In the genomic region with DNA sequence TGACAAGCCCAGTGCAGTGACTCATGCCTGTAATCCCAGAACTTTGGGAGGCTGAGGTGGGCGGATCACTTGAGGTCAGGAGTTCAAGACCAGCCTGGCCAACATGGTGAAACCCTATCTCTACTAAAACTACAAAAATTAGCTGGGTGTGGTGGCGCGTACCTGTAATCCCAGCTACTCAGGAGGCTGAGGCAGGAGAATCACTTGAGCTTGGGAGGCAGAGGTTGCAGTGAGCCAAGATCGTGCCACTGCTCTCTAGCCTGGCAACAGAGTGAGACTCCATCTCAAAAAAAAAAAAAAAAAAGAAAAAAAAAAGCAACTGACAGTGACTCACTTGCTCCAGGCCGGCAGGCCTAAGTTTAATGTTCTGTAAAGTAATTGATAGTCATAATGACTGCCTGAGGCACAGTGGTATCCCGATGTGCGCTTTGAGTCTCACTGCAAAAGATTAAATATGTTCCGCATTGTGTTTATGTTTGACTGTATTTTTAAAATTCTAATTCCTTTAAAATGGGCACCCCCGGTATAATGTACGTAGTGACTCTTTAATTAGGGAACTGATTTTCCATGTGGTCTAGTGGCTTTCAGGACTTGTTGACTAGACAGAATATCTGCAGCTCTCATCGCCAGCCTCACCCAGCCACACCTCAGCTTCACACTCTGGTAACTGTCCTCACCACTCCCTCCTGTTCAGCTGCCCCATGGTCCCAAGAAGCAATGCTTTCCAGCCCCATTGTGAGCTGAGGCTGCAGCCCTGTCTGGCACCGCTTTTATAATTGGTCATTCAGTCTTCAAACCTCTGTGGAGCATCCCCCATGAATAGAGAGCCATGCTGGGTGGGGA, we compare ENCODE assay signal across 8 cellular contexts. TPM values are rescaled to one million over a fixed set of nuclear protein-coding genes. Genes with fewer than 3 reads are reported as not detected.
A peak's percentile ranks its signal among the peaks of the same experiment; 100 is the strongest.
DNase-seq lines count a peak whose midpoint lies in the region; ATAC-seq and TF ChIP-seq lines count a peak whose summit lies in the region.
"Not testable (repeated sequence)": the region's sequence is repeated elsewhere in the genome, so short reads cannot be mapped to it uniquely, and the experiment has no call there.

No MANE protein-coding gene starts in this region.

- H3K4me1 Mint-ChIP-seq in HFFc6 (ENCODE audit: low read depth), result peaks cover 33% of the 10 kb centered on the region

- intact Hi-C loops in OCI-LY7 (cut with micrococcal nuclease; ENCODE audit: unreplicated experiment), result loop anchor here (5.0 kb wide), 1 partner anchor 157 kb away; a partner anchor contains a TSS

- not testable (repeated sequence) for H3K9me3 Mint-ChIP-seq in HFFc6

- TSS peak; percentile 86 for BruUV-seq in OCI-LY7 (replicated peaks; lab: Mats Ljungman, UMichigan)

- not testable (repeated sequence) for H4K20me1 ChIP-seq in BLaER1; OCI-LY7 (ENCODE audit: insufficient read depth, low read length)

- H3K27me3 Mint-ChIP-seq in HFFc6 (ENCODE audit: insufficient read depth), result not testable (repeated sequence)

- peak; percentile 70 to 74 for ATAC-seq in activated CD4-positive, CD25-positive, alpha-beta regulatory T cell treated with anti-CD3 and anti-CD28 coated beads, Interleukin-2, amount 50 U/mL, for 24 hours
- peak; percentile 52 for ATAC-seq in stimulated activated naive CD8-positive, alpha-beta T cell treated with anti-CD3 and anti-CD28 coated beads, Interleukin-15, Interleukin-2, amounts not matched to agents 100 U/mL and 50 U/mL, for 24 hours

- not testable (repeated sequence) for H3K9me2 ChIP-seq in OCI-LY7 (ENCODE audit: insufficient read depth, low read length)

- not testable (repeated sequence) for H3K36me3 Mint-ChIP-seq in HFFc6 (ENCODE audit: low read depth)

- DNase-seq in HFFc6, result peak; percentile 79
- peak; percentile 24 for DNase-seq in OCI-LY7 (ENCODE audit: low spot score)
- DNase-seq in adipocyte (ENCODE audit: low read depth), result peak; percentile 30
- DNase-seq in fibroblast of gingiva (ENCODE audit: low read depth), result peak; percentile 21
- peak; percentile 21 for DNase-seq in stimulated activated naive CD8-positive, alpha-beta T cell treated with anti-CD3 and anti-CD28 coated beads, Interleukin-15, Interleukin-2, amounts not matched to agents 100 U/mL and 50 U/mL, for 24 hours

- peak overlapping the region; percentile 90 for H2AFZ ChIP-seq in OCI-LY7 (ENCODE audit: low read length)

- CTCF ChIA-PET in OCI-LY7 (lab: Charles Lee; ENCODE audit: unreplicated experiment), result interaction anchor here (2.6 kb wide), 1 partner anchor 31 kb away, joined by 6 read pairs; no protein-coding TSS in a partner anchor

- H3K4me3 ChIP-seq in BLaER1 (0 out of 2 replicates have a peak overlapping the region, but pooled peaks have one; percentile 45), OCI-LY7 (ENCODE audit: low read depth, low read length, poor library complexity, severe bottlenecking) (peak overlapping the region; percentile 55), mucosa of rectum (ENCODE audit: low read length in 2 of 2) (peak overlapping the region in 1 of 2 donors; percentile 41)
- not testable (repeated sequence) for H3K4me3 ChIP-seq in adipocyte (ENCODE audit: low read length)

- H3K27ac ChIP-seq in BLaER1 (peak overlapping the region; percentile 91), OCI-LY7 (ENCODE audit: low read depth, low read length, poor library complexity, severe bottlenecking) (peak overlapping the region; percentile 79), mucosa of rectum (ENCODE audit: low read depth in 2 of 2, low read length in 2 of 2) (peak overlapping the region; percentile 76 to 86)

- H3K4me3 Mint-ChIP-seq in HFFc6, result peak overlapping the region; percentile 7

- not testable (repeated sequence) for TF ChIP-seq CTCF in HFFc6 (IDR thresholded peaks at IDR 0.05); OCI-LY7 (conservative IDR thresholded peaks at IDR 0.05; ENCODE audit: low read length)

- H3K4me2 ChIP-seq in BLaER1, result peak overlapping the region; percentile 89
- H3K4me2 ChIP-seq in OCI-LY7 (ENCODE audit: low read length), result peak overlapping the region; percentile 85

- H3K27me3 ChIP-seq in BLaER1; adipocyte (replicated peaks; ENCODE audit: control insufficient read depth, insufficient read depth, low read length); mucosa of rectum (ENCODE audit: control insufficient read depth in 2 of 2, insufficient read depth in 2 of 2, low read length in 2 of 2): not testable (repeated sequence)

- H3K9ac ChIP-seq in BLaER1 (peak overlapping the region; percentile 69), mucosa of rectum (ENCODE audit: low read depth in 1 of 2, low read length in 2 of 2) (peak overlapping the region in 1 of 2 donors; percentile 41)
- H3K9ac ChIP-seq in adipocyte (ENCODE audit: low read length), result not testable (repeated sequence)

- POLR2A ChIA-PET in OCI-LY7 (lab: Charles Lee), result interaction anchor here (0.9 to 3.2 kb wide), 7 partner anchors 9 to 74 kb away, joined by 3 to 15 read pairs (median 4); a partner anchor contains a TSS

- not testable (repeated sequence) for H3K9me3 ChIP-seq in BLaER1; OCI-LY7 (ENCODE audit: low read length); adipocyte (ENCODE audit: control insufficient read depth, low read length); mucosa of rectum (ENCODE audit: control insufficient read depth in 2 of 2, low read length in 2 of 2)

- H3K4me1 ChIP-seq in BLaER1, result peaks cover 90% of the 10 kb centered on the region
- peaks cover 53% of the 10 kb centered on the region for H3K4me1 ChIP-seq in OCI-LY7 (ENCODE audit: insufficient read depth, low read length, poor library complexity, severe bottlenecking)
- H3K4me1 ChIP-seq in adipocyte (ENCODE audit: control insufficient read depth, insufficient read depth, low read length), result not testable (repeated sequence)
- H3K4me1 ChIP-seq in mucosa of rectum (ENCODE audit: control insufficient read depth in 2 of 2, insufficient read depth in 2 of 2, low read length in 2 of 2), result peaks cover 12 to 31% of the 10 kb centered on the region in 2 donors

- H3K27ac Mint-ChIP-seq in HFFc6, result peak overlapping the region; percentile 82

- H3K79me2 ChIP-seq in OCI-LY7 (ENCODE audit: insufficient read depth, low read depth, low read length), result not testable (repeated sequence)

- H3K36me3 ChIP-seq in BLaER1; OCI-LY7 (ENCODE audit: insufficient read depth, low read length); adipocyte (ENCODE audit: control insufficient read depth, insufficient read depth, low read length, severe bottlenecking); mucosa of rectum (ENCODE audit: control insufficient read depth in 2 of 2, insufficient read depth in 2 of 2, low read length in 2 of 2): not testable (repeated sequence)

RNA-seq across cellular contexts. Expression of a gene that starts 24.9 kb away (rescaled TPM):
- 100 to 1,000 TPM; 235 to 284 (median 262) TPM for total RNA-seq in HFFc6 (2021; fragmentation: NEBNext Ultra II Directional; extraction: Animal tissue kit (Norgen Biotek cat#: 25700))
- total RNA-seq in OCI-LY7 (2014; rRNA removed; shearing (Covaris generic)), result 131 and 137 TPM in 2 replicates
- 175 and 217 TPM in 2 replicates for total RNA-seq in OCI-LY7 (2022)

RNA-seq across cellular contexts. Expression of a gene that starts 27.7 kb away (rescaled TPM):
- 10 to 100 TPM; 12.0 to 15.5 (median 12.7) TPM for total RNA-seq in HFFc6 (2021; fragmentation: NEBNext Ultra II Directional; extraction: Animal tissue kit (Norgen Biotek cat#: 25700))
- 35.4 and 36.8 TPM in 2 replicates for total RNA-seq in OCI-LY7 (2014; rRNA removed; shearing (Covaris generic))
- total RNA-seq in OCI-LY7 (2022), result 69.7 and 81.0 TPM in 2 replicates

Comparison
In these comparisons a context has a peak if more than half of its experiments do, and no peak if none do; other contexts are left out.
1. DNase-seq: peak in every context shown above with its lines; median percentile 79 in HFFc6; 30 in adipocyte; 24 in OCI-LY7; 21 in fibroblast of gingiva; 21 in stimulated activated naive CD8-positive, alpha-beta T cell treated with anti-CD3 and anti-CD28 coated beads, Interleukin-15, Interleukin-2, amounts not matched to agents 100 U/mL and 50 U/mL, for 24 hours.